18 cellular contexts compared by ENCODE assay signal in genomic region chr4:102610476-102610875, GRCh38.
DNase-seq lines count a peak whose midpoint lies in the region; ATAC-seq and TF ChIP-seq lines count a peak whose summit lies in the region.
"Had no signal": no experiment of that assay in that cellular context is flagged by ENCODE, and none has a peak within 500 bp of the region (broad histone marks: within the 10 kb centered on the region; RNA-seq: fewer than 3 reads in every experiment).

No MANE protein-coding gene starts in this region.

- peak overlapping the region; percentile 89 to 99 (median 97) for H3K27ac Mint-ChIP-seq in CD4-positive, alpha-beta memory T cell
- peak overlapping the region; percentile 91 for H3K27ac Mint-ChIP-seq in activated CD4-positive, alpha-beta memory T cell treated with anti-CD3 and anti-CD28 coated beads, Interleukin-2, amount 10 ng/mL, durations not matched to agents 7 days and 5 days
- H3K27ac Mint-ChIP-seq: memory B cell had no signal

- H3K36me3 Mint-ChIP-seq in CD4-positive, alpha-beta memory T cell, result peaks cover 83 to 92% of the 10 kb centered on the region in 2 donors
- H3K36me3 Mint-ChIP-seq in activated CD4-positive, alpha-beta memory T cell treated with anti-CD3 and anti-CD28 coated beads, Interleukin-2, amount 10 ng/mL, durations not matched to agents 7 days and 5 days (ENCODE audit: low read depth), result peaks cover 91% of the 10 kb centered on the region

- peak; percentile 71 for ATAC-seq in left colon
- ATAC-seq in GM21360 (IDR thresholded peaks at IDR 0.05; ENCODE audit: unreplicated experiment), result no peak
- ATAC-seq in HG02885 (IDR thresholded peaks at IDR 0.05; ENCODE audit: poor library complexity, unreplicated experiment), result no peak
- ATAC-seq: heart right ventricle had no signal

- TF ChIP-seq CTCF in vagina (IDR thresholded peaks at IDR 0.05), result no peak
- TF ChIP-seq CTCF in adrenal gland (IDR thresholded peaks at IDR 0.05), result no peak

- H3K27me3 Mint-ChIP-seq in CD4-positive, alpha-beta memory T cell, result no peaks in the 10 kb centered on the region
- no peaks in the 10 kb centered on the region for H3K27me3 Mint-ChIP-seq in activated CD4-positive, alpha-beta memory T cell treated with anti-CD3 and anti-CD28 coated beads, Interleukin-2, amount 10 ng/mL, durations not matched to agents 7 days and 5 days
- H3K27me3 Mint-ChIP-seq: memory B cell had no signal

- peaks cover 85% of the 10 kb centered on the region for H3K4me1 ChIP-seq in CD4-positive, alpha-beta memory T cell (ENCODE audit: insufficient read depth, low read length)
- peaks cover 15% of the 10 kb centered on the region for H3K4me1 ChIP-seq in vagina
- no peaks in the 10 kb centered on the region for H3K4me1 ChIP-seq in adrenal gland (replicated peaks in 1 of 2)

- CTCF ChIA-PET in CD4-positive, alpha-beta memory T cell (lab: Charles Lee; ENCODE audit: partially characterized antibody), result interaction anchor here (0.7 to 3.3 kb wide), 8 partner anchors 9 to 217 kb away, joined by 3 to 16 read pairs (median 3); partner anchors contain the start of gene UBE2D3
- CTCF ChIA-PET in activated CD4-positive, alpha-beta memory T cell treated with anti-CD3 and anti-CD28 coated beads, Interleukin-2, amount 10 ng/mL, durations not matched to agents 7 days and 5 days (lab: Charles Lee), result interaction anchor here (0.5 to 1.6 kb wide), 4 partner anchors 14 to 108 kb away, joined by 3 to 7 read pairs (median 4); no protein-coding TSS in a partner anchor

- H3K4me1 Mint-ChIP-seq in CD4-positive, alpha-beta memory T cell, result peaks cover 55 to 95% (median 76%) of the 10 kb centered on the region in 4 donors
- H3K4me1 Mint-ChIP-seq in activated CD4-positive, alpha-beta memory T cell treated with anti-CD3 and anti-CD28 coated beads, Interleukin-2, amount 10 ng/mL, durations not matched to agents 7 days and 5 days, result peaks cover 89% of the 10 kb centered on the region
- H3K4me1 Mint-ChIP-seq: memory B cell had no signal

- POLR2A ChIA-PET in CD4-positive, alpha-beta memory T cell (lab: Charles Lee; ENCODE audit: partially characterized antibody), result interaction anchor here (1.4 to 8.5 kb wide), 5 partner anchors 13 to 216 kb away, joined by 3 to 60 read pairs (median 41); partner anchors contain the start of genes NFKB1 and UBE2D3
- POLR2A ChIA-PET in activated CD4-positive, alpha-beta memory T cell treated with anti-CD3 and anti-CD28 coated beads, Interleukin-2, amount 10 ng/mL, durations not matched to agents 7 days and 5 days (lab: Charles Lee), result interaction anchor here (0.6 to 7.0 kb wide), 5 partner anchors 11 to 109 kb away, joined by 3 to 73 read pairs (median 37); partner anchors contain the start of gene NFKB1

- no peak overlapping the region for H3K4me3 ChIP-seq in CD4-positive, alpha-beta memory T cell (ENCODE audit: low read length in 2 of 2)
- H3K4me3 ChIP-seq in vagina (no peak overlapping the region), adrenal gland (no peak overlapping the region)
- H3K4me3 ChIP-seq: heart right ventricle, PC-9, SJCRH30 had no signal

- H3K9me3 Mint-ChIP-seq in CD4-positive, alpha-beta memory T cell, result peaks cover 0 to 2% (median 0%) of the 10 kb centered on the region in 8 donors
- H3K9me3 Mint-ChIP-seq in activated CD4-positive, alpha-beta memory T cell treated with anti-CD3 and anti-CD28 coated beads, Interleukin-2, amount 10 ng/mL, durations not matched to agents 7 days and 5 days, result no peaks in the 10 kb centered on the region
- H3K9me3 Mint-ChIP-seq: memory B cell had no signal

- no peak for DNase-seq in CD4-positive, alpha-beta memory T cell
- DNase-seq in DMS 273 treated with DMSO at 0.1 percent for 48 hours (lab: John Stamatoyannopoulos, UW), result peak; percentile 78
- no peak for DNase-seq in activated CD4-positive, alpha-beta memory T cell treated with anti-CD3 and anti-CD28 coated beads, Interleukin-2, amount 10 ng/mL, durations not matched to agents 7 days and 5 days
- peak in 1 of 2 donors; percentile 41 for DNase-seq in left colon
- no peak for DNase-seq in vagina (ENCODE audit: extremely low spot score in 2 of 2)
- DNase-seq in adrenal gland, result no peak
- DNase-seq: activated CD4-positive, alpha-beta T cell treated with anti-CD3 and anti-CD28 coated beads for 1 hour; activated T-cell treated with anti-CD3 and anti-CD28 coated beads, Interleukin-2, amount 50 U/mL, for 1 hour; DMS53; heart right ventricle; NCI-H1092 treated with DMSO at 0.1 percent for 48 hours; NCI-H2107; PC-9; T-helper 9 cell had no signal

- H3K4me3 Mint-ChIP-seq in CD4-positive, alpha-beta memory T cell, result peak overlapping the region in 6 of 8 donors; percentile 29 to 95 (median 78)
- no peak overlapping the region for H3K4me3 Mint-ChIP-seq in activated CD4-positive, alpha-beta memory T cell treated with anti-CD3 and anti-CD28 coated beads, Interleukin-2, amount 10 ng/mL, durations not matched to agents 7 days and 5 days
- H3K4me3 Mint-ChIP-seq: memory B cell had no signal

- no peaks in the 10 kb centered on the region for H3K9me3 ChIP-seq in CD4-positive, alpha-beta memory T cell (ENCODE audit: control insufficient read depth in 1 of 2, low read length in 2 of 2)
- H3K9me3 ChIP-seq in vagina, result no peaks in the 10 kb centered on the region
- no peaks in the 10 kb centered on the region for H3K9me3 ChIP-seq in adrenal gland (replicated peaks in 1 of 3)
- H3K9me3 ChIP-seq: heart right ventricle, SJCRH30 had no signal

- WGBS in adrenal gland, 4 donors, result 89 to 96% (median 92%) methylated on average over 3 of the region's 3 CpGs

- peaks cover 52% of the 10 kb centered on the region for H3K36me3 ChIP-seq in CD4-positive, alpha-beta memory T cell (ENCODE audit: insufficient read depth, low read length)
- peaks cover 0 to 85% of the 10 kb centered on the region in 2 donors for H3K36me3 ChIP-seq in vagina
- peaks cover 0 to 93% of the 10 kb centered on the region in 2 donors for H3K36me3 ChIP-seq in adrenal gland (replicated peaks in 1 of 2)

- H3K27me3 ChIP-seq in CD4-positive, alpha-beta memory T cell (ENCODE audit: insufficient read depth, low read length), result no peaks in the 10 kb centered on the region
- H3K27me3 ChIP-seq in vagina, result no peaks in the 10 kb centered on the region
- H3K27me3 ChIP-seq in adrenal gland, result no peaks in the 10 kb centered on the region
- H3K27me3 ChIP-seq: heart right ventricle, SJCRH30 had no signal

- H3K27ac ChIP-seq in CD4-positive, alpha-beta memory T cell (ENCODE audit: low read depth, low read length), result peak overlapping the region; percentile 85
- H3K27ac ChIP-seq in vagina, result no peak overlapping the region
- no peak overlapping the region for H3K27ac ChIP-seq in adrenal gland
- H3K27ac ChIP-seq: heart right ventricle, PC-9, SJCRH30 had no signal

- intact Hi-C loops in CD4-positive, alpha-beta memory T cell (cut with micrococcal nuclease), result loop anchor here (5.0 kb wide), 3 partner anchors 33 to 217 kb away; partner anchors contain the start of gene UBE2D3
- intact Hi-C loops in left colon (cut with DNase I, micrococcal nuclease), result loop anchor here in 1 of 2 donors (10.0 kb wide), 1 partner anchor 156 kb away; no protein-coding TSS in a partner anchor
- intact Hi-C loops in vagina (cut with DNase I), result no loop called here
- intact Hi-C loops in adrenal gland (cut with DNase I), result loop anchor here in 1 of 2 donors (5.0 to 10.0 kb wide), 2 partner anchors 106 to 163 kb away; partner anchors contain the start of gene NFKB1

- TF ChIP-seq POLR2A in vagina (IDR thresholded peaks at IDR 0.05) (no peak), adrenal gland (IDR thresholded peaks at IDR 0.05) (no peak)
